ENCODE assay signal across 21 cellular contexts in the genomic region with DNA sequence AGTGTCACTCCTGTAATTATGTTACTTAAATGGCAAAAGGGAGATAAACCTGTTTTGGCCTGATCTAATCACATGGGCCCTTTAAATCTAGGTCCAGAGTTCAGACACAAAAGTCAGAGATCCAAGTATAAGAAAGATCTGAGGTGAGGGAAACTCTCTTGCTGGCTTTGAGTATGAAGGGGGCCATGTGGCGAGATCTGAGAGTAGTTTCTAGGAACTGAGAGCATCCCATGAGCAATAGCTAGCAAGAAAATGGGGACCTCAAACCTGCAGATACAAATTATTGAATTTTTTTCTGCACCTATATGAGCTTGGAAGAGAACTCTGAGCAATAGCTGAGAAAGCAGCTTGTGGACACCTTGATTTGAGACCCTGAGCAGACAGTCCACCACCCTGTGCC. TPM values are rescaled to one million over a fixed set of nuclear protein-coding genes. Genes with fewer than 3 reads are reported as not detected.
DNase-seq lines count a peak whose midpoint lies in the region; ATAC-seq, FAIRE-seq and TF ChIP-seq lines count a peak whose summit lies in the region.
"Had no signal": no experiment of that assay in that cellular context is flagged by ENCODE, and none has a peak within 500 bp of the region (broad histone marks: within the 10 kb centered on the region; RNA-seq: fewer than 3 reads in every experiment).

No MANE protein-coding gene starts in this region.

- no peak overlapping the region for H3K4me3 Mint-ChIP-seq in activated CD8-positive, alpha-beta T cell treated with anti-CD3 and anti-CD28 coated beads, Interleukin-2, amount 10 ng/mL, durations not matched to agents 7 days and 5 days
- H3K4me3 Mint-ChIP-seq: CD4-positive, alpha-beta memory T cell had no signal

- POLR2A ChIA-PET in activated CD8-positive, alpha-beta T cell treated with anti-CD3 and anti-CD28 coated beads, Interleukin-2, amount 10 ng/mL, durations not matched to agents 7 days and 5 days (lab: Charles Lee) = no interaction called here

- H3K27me3 Mint-ChIP-seq in activated CD8-positive, alpha-beta T cell treated with anti-CD3 and anti-CD28 coated beads, Interleukin-2, amount 10 ng/mL, durations not matched to agents 7 days and 5 days (ENCODE audit: low read depth) = peaks cover 7% of the 10 kb centered on the region

- H3K4me1 Mint-ChIP-seq in activated CD8-positive, alpha-beta T cell treated with anti-CD3 and anti-CD28 coated beads, Interleukin-2, amount 10 ng/mL, durations not matched to agents 7 days and 5 days (ENCODE audit: low read depth) = no peaks in the 10 kb centered on the region
- H3K4me1 Mint-ChIP-seq: CD4-positive, alpha-beta memory T cell had no signal

- no peak for TF ChIP-seq POLR2A in GM12891 (IDR thresholded peaks at IDR 0.05; ENCODE audit: low read depth, low read length)

- no peak overlapping the region for H3K27ac Mint-ChIP-seq in activated CD8-positive, alpha-beta T cell treated with anti-CD3 and anti-CD28 coated beads, Interleukin-2, amount 10 ng/mL, durations not matched to agents 7 days and 5 days
- H3K27ac Mint-ChIP-seq: CD4-positive, alpha-beta memory T cell had no signal

- FAIRE-seq in GM12891 (lab: Jason Lieb, UNC) = peak; percentile 58
- FAIRE-seq: GM18507 had no signal

- no peaks in the 10 kb centered on the region for H3K9me3 Mint-ChIP-seq in activated CD8-positive, alpha-beta T cell treated with anti-CD3 and anti-CD28 coated beads, Interleukin-2, amount 10 ng/mL, durations not matched to agents 7 days and 5 days (ENCODE audit: insufficient read depth)
- H3K9me3 Mint-ChIP-seq: CD4-positive, alpha-beta memory T cell had no signal

- DNase-seq in GM12891 (ENCODE audit: insufficient read length, low spot score) (no peak), NCI-H2029 treated with DMSO at 0.1 percent for 48 hours (lab: John Stamatoyannopoulos, UW) (no peak)
- no peak for DNase-seq in central memory CD4-positive, alpha-beta T cell
- no peak for DNase-seq in stimulated activated naive CD4-positive, alpha-beta T cell treated with Interleukin-2 at 50 U/mL for 16 hours (lab: John Stamatoyannopoulos, UW)
- no peak for DNase-seq in activated CD8-positive, alpha-beta T cell treated with anti-CD3 and anti-CD28 coated beads, Interleukin-2, amount 10 ng/mL, durations not matched to agents 7 days and 5 days
- DNase-seq: 8988T; CD4-positive, alpha-beta memory T cell; DMS79; H7; NCI-H1105 treated with DMSO at 0.1 percent for 48 hours; NCI-H1694 treated with DMSO at 0.1 percent for 48 hours; NCI-H446 treated with DMSO at 0.1 percent for 48 hours; NK-92 treated with Interleukin-12 subunit alpha and Interleukin-12 subunit beta, amount 100 ng/mL, for 24 hours; OCI-M1; SHP77 treated with DMSO at 0.1 percent for 48 hours had no signal

- H3K36me3 Mint-ChIP-seq in activated CD8-positive, alpha-beta T cell treated with anti-CD3 and anti-CD28 coated beads, Interleukin-2, amount 10 ng/mL, durations not matched to agents 7 days and 5 days (ENCODE audit: low read depth) = no peaks in the 10 kb centered on the region
- H3K36me3 Mint-ChIP-seq: CD4-positive, alpha-beta memory T cell had no signal

- ATAC-seq in GM19023 (IDR thresholded peaks at IDR 0.05; ENCODE audit: unreplicated experiment) (peak; percentile 52), HG02852 (IDR thresholded peaks at IDR 0.05; ENCODE audit: unreplicated experiment) (peak; percentile 69), HG03354 (IDR thresholded peaks at IDR 0.05; ENCODE audit: poor library complexity, severe bottlenecking, unreplicated experiment) (peak; percentile 78)
- no peak for ATAC-seq in activated CD8-positive, alpha-beta T cell treated with anti-CD3 and anti-CD28 coated beads, Interleukin-2, amount 10 ng/mL, durations not matched to agents 7 days and 5 days

- CTCF ChIA-PET in activated CD8-positive, alpha-beta T cell treated with anti-CD3 and anti-CD28 coated beads, Interleukin-2, amount 10 ng/mL, durations not matched to agents 7 days and 5 days (lab: Charles Lee) = no interaction called here

TF ChIP-seq in GM12891, 5 proteins besides CTCF, POLR2A, EP300 and RAD21:
- TF ChIP-seq TAF1 (IDR thresholded peaks at IDR 0.05; ENCODE audit: low read depth, low read length) (no peak), SPI1 (IDR thresholded peaks at IDR 0.05; ENCODE audit: low read depth, low read length) (peak; percentile 66), POU2F2 (IDR thresholded peaks at IDR 0.05; ENCODE audit: low read depth, low read length) (no peak), PAX5 (IDR thresholded peaks at IDR 0.05; ENCODE audit: insufficient read depth, low read length, severe bottlenecking) (no peak), POLR2AphosphoS5 (IDR thresholded peaks at IDR 0.05; ENCODE audit: low read depth, low read length) (no peak)

RNA-seq across cellular contexts. Expression of a gene that starts 27.6 kb away (rescaled TPM):
- polyA plus RNA-seq in GM12891 (2012; ENCODE audit: low read depth, missing spikeins) = 0.42 TPM
- total RNA-seq in activated CD8-positive, alpha-beta T cell treated with anti-CD3 and anti-CD28 coated beads, Interleukin-2, amount 10 ng/mL, durations not matched to agents 7 days and 5 days = under 1 TPM; 0.47 to 0.66 TPM
- total RNA-seq: CD4-positive, alpha-beta memory T cell; H7; T-helper 1 cell treated with Interleukin-12 subunit alpha and Interleukin-12 subunit beta and Interleukin-4 antibody, amounts not matched to agents 30 ng/mL and 1 ng/mL, for 36 hours had no signal
- polyA plus RNA-seq: BJ; CD4-positive, alpha-beta memory T cell had no signal
